ENCODE assay signal across 8 cellular contexts in genomic region chr2:96010320-96011128, GRCh38. TPM values are rescaled to one million over a fixed set of nuclear protein-coding genes. Genes with fewer than 3 reads are reported as not detected.
A peak's percentile ranks its signal among the peaks of the same experiment; 100 is the strongest.
DNase-seq lines count a peak whose midpoint lies in the region; ATAC-seq and TF ChIP-seq lines count a peak whose summit lies in the region.
"Not testable (repeated sequence)": the region's sequence is repeated elsewhere in the genome, so short reads cannot be mapped to it uniquely, and the experiment has no call there.

No MANE protein-coding gene starts in this region.

- peak overlapping the region in 4 of 7 donors; percentile 53 to 83 (median 62) for H3K27ac Mint-ChIP-seq in CD14-positive monocyte
- peak overlapping the region; percentile 78 to 92 for H3K27ac Mint-ChIP-seq in activated naive CD4-positive, alpha-beta T cell treated with anti-CD3 and anti-CD28 coated beads, Interleukin-2, amount 50 U/mL, for 72 hours

- DNase-seq in CD14-positive monocyte (ENCODE audit: low spot score) (peak; percentile 91), foreskin fibroblast (peak; percentile 72 to 92), myocyte (ENCODE audit: low read depth) (peak; percentile 85)
- peak; percentile 94 to 99 for DNase-seq in activated naive CD4-positive, alpha-beta T cell treated with anti-CD3 and anti-CD28 coated beads, Interleukin-2, amount 50 U/mL, for 72 hours (ENCODE audit: low spot score in 2 of 2)
- peak; percentile 94 for DNase-seq in stimulated activated CD8-positive, alpha-beta memory T cell treated with anti-CD3 and anti-CD28 coated beads, Interleukin-12 subunit alpha, Interleukin-12 subunit beta, amount 100 ng/mL, for 4 hours (ENCODE audit: low read depth)

- intact Hi-C loops in CD14-positive monocyte (cut with micrococcal nuclease) = not testable (repeated sequence)

- not testable (repeated sequence) for TF ChIP-seq CTCF in CD14-positive monocyte (IDR thresholded peaks at IDR 0.05); foreskin fibroblast (IDR thresholded peaks at IDR 0.05; ENCODE audit: low read depth, low read length)

- H3K36me3 Mint-ChIP-seq in CD14-positive monocyte; activated naive CD4-positive, alpha-beta T cell treated with anti-CD3 and anti-CD28 coated beads, Interleukin-2, amount 50 U/mL, for 72 hours: not testable (repeated sequence)

- ATAC-seq in GM19452 (IDR thresholded peaks at IDR 0.05; ENCODE audit: unreplicated experiment) (peak; percentile 98), HG03175 (IDR thresholded peaks at IDR 0.05; ENCODE audit: unreplicated experiment) (peak; percentile 97), SK-N-SH treated with all-trans-retinoic acid at 6 μM for 48 hours (peak; percentile 99)
- peak; percentile 98 to 100 for ATAC-seq in activated naive CD4-positive, alpha-beta T cell treated with anti-CD3 and anti-CD28 coated beads, Interleukin-2, amount 50 U/mL, for 72 hours

- H3K27me3 Mint-ChIP-seq in CD14-positive monocyte (ENCODE audit: low read depth in 3 of 3) = peaks cover 6 to 22% (median 20%) of the 10 kb centered on the region in 3 donors

- not testable (repeated sequence) for H3K4me1 Mint-ChIP-seq in CD14-positive monocyte

- peak overlapping the region; percentile 78 to 88 for H3K4me3 Mint-ChIP-seq in CD14-positive monocyte

- not testable (repeated sequence) for H3K9me3 Mint-ChIP-seq in CD14-positive monocyte; activated naive CD4-positive, alpha-beta T cell treated with anti-CD3 and anti-CD28 coated beads, Interleukin-2, amount 50 U/mL, for 72 hours

- peak overlapping the region; percentile 44 to 54 for H3K4me3 ChIP-seq in foreskin fibroblast (ENCODE audit: low read depth in 1 of 2, low read length in 2 of 2)

RNA-seq across cellular contexts. Expression of gene ANKRD36C, which starts 18.9 kb away (rescaled TPM):
- 1 to 10 TPM in 1 of 2 donors, under 1 TPM in 1; 0.95 to 1.1 TPM for polyA plus RNA-seq in CD14-positive monocyte
- total RNA-seq in activated naive CD4-positive, alpha-beta T cell treated with anti-CD3 and anti-CD28 coated beads, Interleukin-2, amount 50 U/mL, for 72 hours = 10 to 100 TPM; 45.6 to 71.9 TPM
- total RNA-seq in myocyte = 16.6 and 29.1 TPM in 2 replicates
- 3.4 TPM for polyA plus RNA-seq in myocyte (2012)

RNA-seq across cellular contexts. Expression of gene GPAT2, which starts 24.2 kb away (rescaled TPM):
- polyA plus RNA-seq in CD14-positive monocyte = under 1 TPM; 0.44 to 0.94 TPM
- 10 to 100 TPM in 1 of 2 donors, 1 to 10 TPM in 1; 4.7 to 19.8 TPM for total RNA-seq in activated naive CD4-positive, alpha-beta T cell treated with anti-CD3 and anti-CD28 coated beads, Interleukin-2, amount 50 U/mL, for 72 hours
- total RNA-seq in myocyte = not detected in 2 replicates
- 0.05 TPM for polyA plus RNA-seq in myocyte (2012)

Comparison
In these comparisons a context has a peak if more than half of its experiments do, and no peak if none do; other contexts are left out.
1. Peak in every context shown above with its lines: DNase-seq, ATAC-seq and H3K4me3 ChIP-seq.